ENCODE assay signal across 8 cellular contexts in genomic region chr1:112507896-112508241, GRCh38. TPM values are rescaled to one million over a fixed set of nuclear protein-coding genes. Genes with fewer than 3 reads are reported as not detected.
DNase-seq lines count a peak whose midpoint lies in the region; ATAC-seq and TF ChIP-seq lines count a peak whose summit lies in the region.

No MANE protein-coding gene starts in this region.

- DNase-seq in NCI-H526 (lab: John Stamatoyannopoulos, UW) = peak; percentile 9 to 35
- no peak for DNase-seq in NCI-H526 treated with DMSO at 0.1 percent for 48 hours (lab: John Stamatoyannopoulos, UW)
- DNase-seq in activated CD4-positive, alpha-beta T cell treated with anti-CD3 and anti-CD28 coated beads, Interleukin-2, amount 50 U/mL, for 48 hours = peak; percentile 20 to 29
- DNase-seq in fibroblast of villous mesenchyme (ENCODE audit: low read depth) = no peak
- no peak for DNase-seq in sciatic nerve (ENCODE audit: low spot score)
- no peak for DNase-seq in amygdala (lab: John Stamatoyannopoulos, UW)

- TF ChIP-seq CTCF in fibroblast of villous mesenchyme (IDR thresholded peaks at IDR 0.05; ENCODE audit: insufficient read depth, low read depth, low read length) = no peak

- ATAC-seq in sciatic nerve (peak; percentile 44), HG03354 (IDR thresholded peaks at IDR 0.05; ENCODE audit: poor library complexity, severe bottlenecking, unreplicated experiment) (no peak), HG03457 (IDR thresholded peaks at IDR 0.05; ENCODE audit: unreplicated experiment) (no peak)

- H3K4me3 ChIP-seq in fibroblast of villous mesenchyme (ENCODE audit: low read depth, low read length) = peak overlapping the region; percentile 66

- intact Hi-C loops in sciatic nerve (cut with DNase I) = loop anchor here (10.0 kb wide), 1 partner anchor 207 kb away; the partner anchor contains the start of gene PPM1J

RNA-seq across cellular contexts. Expression of gene WNT2B, which starts 0.9 kb away (rescaled TPM):
- total RNA-seq in fibroblast of villous mesenchyme (2.6 TPM in 2 replicates), sciatic nerve (10.9 TPM)

Comparison
In these comparisons a context has a peak if more than half of its experiments do, and no peak if none do; other contexts are left out.
1. DNase-seq: peak in NCI-H526 (2 of 2) and activated CD4-positive, alpha-beta T cell treated with anti-CD3 and anti-CD28 coated beads, Interleukin-2, amount 50 U/mL, for 48 hours (2 of 2); none in NCI-H526 treated with DMSO at 0.1 percent for 48 hours (single experiment), fibroblast of villous mesenchyme (single experiment), sciatic nerve (single experiment) and amygdala (0 of 56).